ENCODE assay signal across 8 cellular contexts in the genomic region with DNA sequence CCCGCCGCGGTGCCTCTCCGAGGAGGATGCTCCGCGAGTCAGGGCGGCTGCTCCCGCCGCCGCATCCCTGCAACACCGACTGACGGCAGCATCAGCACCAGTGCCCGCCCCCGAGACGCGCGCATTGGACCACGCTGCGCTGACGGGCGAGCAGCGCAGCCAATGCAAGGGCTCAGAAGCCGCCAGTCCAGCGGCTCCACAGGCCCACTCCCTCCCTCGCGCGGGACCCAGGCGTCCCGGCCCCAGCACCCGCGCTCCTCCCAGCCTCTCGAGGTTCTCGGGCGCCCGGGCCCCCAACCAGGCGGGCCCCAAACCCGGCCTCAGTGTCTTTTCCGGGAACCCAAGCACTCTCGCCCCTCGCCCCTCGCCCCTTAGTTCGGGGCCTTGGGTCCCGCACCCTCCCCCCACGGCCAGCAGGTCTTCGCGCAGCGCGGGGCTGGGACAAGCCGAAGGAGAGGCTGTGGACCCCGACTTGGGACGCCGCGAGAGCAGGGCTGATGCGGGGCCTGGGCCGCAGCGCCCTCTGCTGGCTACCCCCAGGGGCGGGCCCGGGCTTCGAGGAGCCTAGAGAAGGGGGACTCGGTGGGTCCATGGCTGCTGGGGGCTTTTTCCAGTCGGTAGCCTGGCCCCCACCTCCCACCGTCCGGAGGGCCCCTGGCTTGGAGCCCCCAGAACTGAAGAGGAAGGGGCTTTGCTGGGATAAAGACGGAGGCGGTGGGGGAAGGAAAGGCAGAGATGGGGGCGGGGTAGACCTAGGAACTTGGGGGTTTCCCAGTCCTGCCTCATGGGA. TPM values are rescaled to one million over a fixed set of nuclear protein-coding genes. Genes with fewer than 3 reads are reported as not detected.
DNase-seq lines count a peak whose midpoint lies in the region; ATAC-seq and TF ChIP-seq lines count a peak whose summit lies in the region.

A gene (minus strand): TSS at position 81 of the 790 bp plus-strand sequence. CDS start 9,498 bp downstream, outside the sequence.

- H3K36me3 ChIP-seq in suprapubic skin: no peaks in the 10 kb centered on the region

- H3K4me1 ChIP-seq in suprapubic skin: peaks cover 8% of the 10 kb centered on the region

- peak; percentile 78 to 94 for TF ChIP-seq CTCF in suprapubic skin (IDR thresholded peaks at IDR 0.05)

- H3K9me3 ChIP-seq in suprapubic skin: no peaks in the 10 kb centered on the region

- TF ChIP-seq EP300 in suprapubic skin (IDR thresholded peaks at IDR 0.05): no peak

- intact Hi-C loops in activated naive CD4-positive, alpha-beta T cell treated with anti-CD3 and anti-CD28 coated beads for 36 hours (cut with micrococcal nuclease): loop anchor here (1.0 to 5.0 kb wide), 3 partner anchors 19 to 366 kb away; a partner anchor contains a TSS

- peak; percentile 84 for ATAC-seq in GM21737 (IDR thresholded peaks at IDR 0.05; ENCODE audit: unreplicated experiment)

- H3K4me1 Mint-ChIP-seq in activated naive CD4-positive, alpha-beta T cell treated with anti-CD3 and anti-CD28 coated beads for 36 hours (ENCODE audit: low read depth): peaks cover 7% of the 10 kb centered on the region

- H3K27me3 Mint-ChIP-seq in activated naive CD4-positive, alpha-beta T cell treated with anti-CD3 and anti-CD28 coated beads for 36 hours (ENCODE audit: low read depth): peaks cover 22% of the 10 kb centered on the region

- H3K27ac Mint-ChIP-seq in activated naive CD4-positive, alpha-beta T cell treated with anti-CD3 and anti-CD28 coated beads for 36 hours: no peak within 1 kb of the TSS

- H3K4me3 ChIP-seq in suprapubic skin: peak within 1 kb of the TSS; percentile 60

- H3K27me3 ChIP-seq in suprapubic skin: peaks cover 49% of the 10 kb centered on the region

- peak within 1 kb of the TSS; percentile 67 for H3K4me3 Mint-ChIP-seq in activated naive CD4-positive, alpha-beta T cell treated with anti-CD3 and anti-CD28 coated beads for 36 hours

- TF ChIP-seq POLR2A in suprapubic skin (IDR thresholded peaks at IDR 0.05): no peak

- WGBS in suprapubic skin: 4% methylated on average over 14 of the region's 66 CpGs

- H3K36me3 Mint-ChIP-seq in activated naive CD4-positive, alpha-beta T cell treated with anti-CD3 and anti-CD28 coated beads for 36 hours (ENCODE audit: low read depth): no peaks in the 10 kb centered on the region

- no peak within 1 kb of the TSS for H3K27ac ChIP-seq in suprapubic skin

- no peaks in the 10 kb centered on the region for H3K9me3 Mint-ChIP-seq in activated naive CD4-positive, alpha-beta T cell treated with anti-CD3 and anti-CD28 coated beads for 36 hours

- DNase-seq in DMS 273 treated with DMSO at 0.1 percent for 48 hours (lab: John Stamatoyannopoulos, UW) (peak; percentile 47), LHCN-M2 (ENCODE audit: low read depth) (peak; percentile 73), SHP77 treated with DMSO at 0.1 percent for 48 hours (lab: John Stamatoyannopoulos, UW) (peak; percentile 59), germinal center (ENCODE audit: low spot score) (peak; percentile 94), occipital lobe (lab: John Stamatoyannopoulos, UW) (peak; percentile 93), suprapubic skin (ENCODE audit: low spot score in 2 of 2) (no peak)
- DNase-seq in activated naive CD4-positive, alpha-beta T cell treated with anti-CD3 and anti-CD28 coated beads for 36 hours: peak; percentile 91

- CTCF ChIA-PET in activated naive CD4-positive, alpha-beta T cell treated with anti-CD3 and anti-CD28 coated beads for 36 hours (lab: Charles Lee): no interaction called here

RNA-seq across cellular contexts. Expression of the gene that starts here (rescaled TPM):
- total RNA-seq in LHCN-M2 (2014; rRNA removed): 34.0 and 50.4 TPM in 2 replicates
- polyA plus RNA-seq in LHCN-M2 (2012): 37.2 TPM
- under 1 TPM; 0.24 to 0.35 TPM for total RNA-seq in activated naive CD4-positive, alpha-beta T cell treated with anti-CD3 and anti-CD28 coated beads for 36 hours
- 219 TPM for total RNA-seq in occipital lobe
- total RNA-seq in suprapubic skin: under 1 TPM in 3 of 4 donors, not detected in 1; 0.21 to 0.72 (median 0.64) TPM

Comparison
In these comparisons a context has a peak if more than half of its experiments do, and no peak if none do; other contexts are left out.
1. RNA of the gene that starts here (total RNA-seq): 219 TPM in occipital lobe (single experiment) and 34.0 to 50.4 TPM in LHCN-M2; 0.21 to 0.72 TPM in suprapubic skin and 0.24 to 0.35 TPM in activated naive CD4-positive, alpha-beta T cell treated with anti-CD3 and anti-CD28 coated beads for 36 hours; every median in the first group is over 10 times any median in the second.
2. Peak in DNase-seq in activated naive CD4-positive, alpha-beta T cell treated with anti-CD3 and anti-CD28 coated beads for 36 hours; RNA of the gene not detected or under 1 TPM.
3. DNase-seq: peak in DMS 273 treated with DMSO at 0.1 percent for 48 hours (single experiment), LHCN-M2 (single experiment), SHP77 treated with DMSO at 0.1 percent for 48 hours (single experiment), germinal center (single experiment) and occipital lobe (single experiment); none in suprapubic skin (0 of 2).